9 cellular contexts compared by ENCODE assay signal in genomic region chr4:185343726-185344581, GRCh38. TPM values are rescaled to one million over a fixed set of nuclear protein-coding genes. Genes with fewer than 3 reads are reported as not detected.
DNase-seq lines count a peak whose midpoint lies in the region; ATAC-seq, FAIRE-seq and TF ChIP-seq lines count a peak whose summit lies in the region.
"Had no signal": no experiment of that assay in that cellular context is flagged by ENCODE, and none has a peak within 500 bp of the region (broad histone marks: within the 10 kb centered on the region; RNA-seq: fewer than 3 reads in every experiment).

No MANE protein-coding gene starts in this region.

- H3K9me3 ChIP-seq in adrenal gland (replicated peaks in 1 of 3) (no peaks in the 10 kb centered on the region), colonic mucosa (no peaks in the 10 kb centered on the region)

- H3K4me2 ChIP-seq in GM23338, result no peak overlapping the region

- no peak overlapping the region for H2AFZ ChIP-seq in GM23338

- peaks cover 4% of the 10 kb centered on the region; the same call in 1 of the 2 replicates for H3K36me3 ChIP-seq in GM23338 (ENCODE audit: insufficient read depth)
- H3K36me3 ChIP-seq in adrenal gland (replicated peaks in 1 of 2), result peaks cover 0 to 9% of the 10 kb centered on the region in 2 donors
- no peaks in the 10 kb centered on the region for H3K36me3 ChIP-seq in colonic mucosa

- H3K27me3 ChIP-seq in GM23338 (ENCODE audit: insufficient read depth) (no peaks in the 10 kb centered on the region), adrenal gland (no peaks in the 10 kb centered on the region), colonic mucosa (no peaks in the 10 kb centered on the region)

- no peak for ATAC-seq in GM23338
- no peak for ATAC-seq in naive B cell (ENCODE audit: low read depth in 2 of 2)
- no peak for ATAC-seq in GM18907 (IDR thresholded peaks at IDR 0.05; ENCODE audit: unreplicated experiment)
- ATAC-seq in HG02623 (IDR thresholded peaks at IDR 0.05; ENCODE audit: unreplicated experiment), result no peak

- H3K4me3 ChIP-seq in GM23338 (no peak overlapping the region), adrenal gland (no peak overlapping the region), colonic mucosa (no peak overlapping the region)

- no peaks in the 10 kb centered on the region; the same call in 1 of the 2 replicates for H3K9me2 ChIP-seq in GM23338 (ENCODE audit: insufficient read depth)

- H3K9ac ChIP-seq in colonic mucosa (ENCODE audit: low read depth in 2 of 2, low read length in 2 of 2), result no peak overlapping the region

- H3K36me3 Mint-ChIP-seq in GM23338 (ENCODE audit: low read depth) (peaks cover 25% of the 10 kb centered on the region), naive B cell (peaks cover 34 to 45% of the 10 kb centered on the region in 2 donors)

- H3K27ac ChIP-seq in GM23338 (ENCODE audit: low read depth) (peak overlapping the region; percentile 39; the same call in 1 of the 2 replicates), adrenal gland (peak overlapping the region in 2 of 5 donors; percentile 40 to 61), colonic mucosa (no peak overlapping the region)

- DNase-seq in ELF-1 (ENCODE audit: low read depth, low spot score) (peak; percentile 46), GM23338 (ENCODE audit: low spot score) (no peak), adrenal gland (peak in 5 of 7 donors; percentile 14 to 76 (median 37)), naive B cell (no peak), colonic mucosa (no peak), frontal cortex (ENCODE audit: low spot score in 2 of 2) (no peak)
- DNase-seq: activated T-cell treated with anti-CD3 and anti-CD28 coated beads, Interleukin-2, amount 50 U/mL, for 1 hour had no signal

- intact Hi-C loops in adrenal gland (cut with DNase I) (no loop called here), colonic mucosa (cut with DNase I) (no loop called here)

- H3K4me1 Mint-ChIP-seq in GM23338 (peaks cover 5% of the 10 kb centered on the region; the same call in 2 of the 3 replicates), naive B cell (peaks cover 29 to 40% (median 33%) of the 10 kb centered on the region in 3 donors)

- peaks cover 1% of the 10 kb centered on the region; the same call in 2 of the 3 replicates for H3K9me3 Mint-ChIP-seq in GM23338
- no peaks in the 10 kb centered on the region for H3K9me3 Mint-ChIP-seq in naive B cell

- no peak overlapping the region for H3K4me3 Mint-ChIP-seq in GM23338
- peak overlapping the region in 3 of 8 donors; percentile 2 to 63 (median 50) for H3K4me3 Mint-ChIP-seq in naive B cell

- H3K27me3 Mint-ChIP-seq in GM23338 (ENCODE audit: insufficient read depth, low read depth, poor library complexity) (peaks cover 2% of the 10 kb centered on the region), naive B cell (no peaks in the 10 kb centered on the region)

- H3K4me1 ChIP-seq in GM23338 (ENCODE audit: insufficient read depth), result no peaks in the 10 kb centered on the region
- peaks cover 0 to 8% of the 10 kb centered on the region in 2 donors for H3K4me1 ChIP-seq in adrenal gland (replicated peaks in 1 of 2)
- no peaks in the 10 kb centered on the region for H3K4me1 ChIP-seq in colonic mucosa

- no peak for TF ChIP-seq CTCF in GM23338 (conservative IDR thresholded peaks at IDR 0.05; ENCODE audit: low read depth in 2 of 2)
- no peak for TF ChIP-seq CTCF in adrenal gland (IDR thresholded peaks at IDR 0.05)
- TF ChIP-seq CTCF in colonic mucosa (IDR thresholded peaks at IDR 0.05), result no peak

- no peak for FAIRE-seq in frontal cortex (lab: Jason Lieb, UNC)

- H3K27ac Mint-ChIP-seq in GM23338 (peak overlapping the region; percentile 7; the same call in 1 of the 2 replicates), naive B cell (peak overlapping the region; percentile 40 to 97 (median 89))

- H3F3A ChIP-seq in GM23338 (replicated peaks; ENCODE audit: low read depth), result no peaks in the 10 kb centered on the region

- WGBS in adrenal gland, 4 donors, result 72 to 78% (median 75%) methylated on average over 12 to 15 of the region's 15 CpGs

- no peaks in the 10 kb centered on the region for H4K20me1 ChIP-seq in GM23338 (replicated peaks; ENCODE audit: insufficient read depth)

- no peak for TF ChIP-seq POLR2A in adrenal gland (IDR thresholded peaks at IDR 0.05)

- no peaks in the 10 kb centered on the region for H3K79me2 ChIP-seq in GM23338 (replicated peaks; ENCODE audit: insufficient read depth)

TF ChIP-seq in GM23338, 12 proteins besides CTCF, POLR2A, EP300 and RAD21 (continues in another document):
- TF ChIP-seq EZH2 (IDR thresholded peaks at IDR 0.05; ENCODE audit: low read depth, unreplicated experiment) (no peak), ZNF462 (CRISPR knock-in tag; IDR thresholded peaks at IDR 0.05) (no peak), POLR2AphosphoS5 (IDR thresholded peaks at IDR 0.05; ENCODE audit: low read depth) (no peak), NANOG (IDR thresholded peaks at IDR 0.05; ENCODE audit: borderline replicate concordance) (no peak), CREB1 (CRISPR knock-in tag; IDR thresholded peaks at IDR 0.05; ENCODE audit: low read depth) (no peak), ZNF331 (CRISPR knock-in tag; IDR thresholded peaks at IDR 0.05; ENCODE audit: low read depth) (no peak), EZH2phosphoT487 (IDR thresholded peaks at IDR 0.05; ENCODE audit: unreplicated experiment) (no peak)

RNA-seq across cellular contexts. Expression of gene LRP2BP, which starts 51.8 kb away (rescaled TPM):
- 0.28 and 0.70 TPM in 2 replicates for total RNA-seq in GM23338 (2014; rRNA removed; shearing (Covaris generic))
- polyA plus RNA-seq in GM23338 (2016; fragmentation: Nextera tagmentation; extraction: Ambion mirVana) (1.7 and 1.8 TPM in 2 replicates), adrenal gland (1 to 10 TPM in 2 of 3 donors, under 1 TPM in 1; 0.59 to 1.4 (median 1.1) TPM), naive B cell (ENCODE audit: low read depth in 6 of 6) (1 to 10 TPM in 1 of 6 donors, under 1 TPM in 5; 0.42 to 1.1 (median 0.95) TPM)
- total RNA-seq in adrenal gland (1 to 10 TPM in 2 of 8 donors, under 1 TPM in 5, not detected in 1; 0.14 to 1.8 (median 0.65) TPM), colonic mucosa (under 1 TPM; 0.30 to 0.42 TPM), frontal cortex (6.1 TPM)

RNA-seq across cellular contexts. Expression of gene ANKRD37, which starts 52.7 kb away (rescaled TPM):
- total RNA-seq in GM23338 (2014; rRNA removed; shearing (Covaris generic)), result 1.8 and 6.2 TPM in 2 replicates
- 4.9 and 5.0 TPM in 2 replicates for polyA plus RNA-seq in GM23338 (2016; fragmentation: Nextera tagmentation; extraction: Ambion mirVana)
- 10 to 100 TPM in 3 of 8 donors, 1 to 10 TPM in 5; 3.7 to 13.0 (median 6.7) TPM for total RNA-seq in adrenal gland
- polyA plus RNA-seq in adrenal gland, result 1 to 10 TPM; 4.6 to 8.2 (median 7.5) TPM
- 10 to 100 TPM; 13.7 to 21.5 (median 16.3) TPM for polyA plus RNA-seq in naive B cell (ENCODE audit: low read depth in 6 of 6)
- 10 to 100 TPM; 12.7 to 17.3 TPM for total RNA-seq in colonic mucosa
- 9.4 TPM for total RNA-seq in frontal cortex

Comparison
In these comparisons a context has a peak if more than half of its experiments do, and no peak if none do; other contexts are left out.
1. DNase-seq: peak in ELF-1 (single experiment) and adrenal gland (5 of 7); none in GM23338 (single experiment), naive B cell (single experiment), colonic mucosa (single experiment) and frontal cortex (0 of 2).